In genomic region chr9:130823435-130823834, GRCh38 we compare ENCODE assay signal across 13 cellular contexts. TPM values are rescaled to one million over a fixed set of nuclear protein-coding genes. Genes with fewer than 3 reads are reported as not detected.
DNase-seq lines count a peak whose midpoint lies in the region; ATAC-seq and TF ChIP-seq lines count a peak whose summit lies in the region.
"Had no signal": no experiment of that assay in that cellular context is flagged by ENCODE, and none has a peak within 500 bp of the region (broad histone marks: within the 10 kb centered on the region; RNA-seq: fewer than 3 reads in every experiment).

No MANE protein-coding gene starts in this region.

- H3K27ac ChIP-seq in psoas muscle (peak overlapping the region; percentile 75), dorsolateral prefrontal cortex (peak overlapping the region in 22 of 59 donors; percentile 3 to 83 (median 68))

- intact Hi-C loops in psoas muscle (cut with DNase I) (no loop called here), dorsolateral prefrontal cortex (cut with DNase I) (loop anchor here in 1 of 2 donors (5.0 kb wide), 1 partner anchor 36 kb away; no protein-coding TSS in a partner anchor)

- peaks cover 33% of the 10 kb centered on the region for H3K4me1 ChIP-seq in psoas muscle

- H3K4me3 ChIP-seq in fibroblast of villous mesenchyme (ENCODE audit: low read depth, low read length) = no peak overlapping the region
- H3K4me3 ChIP-seq in psoas muscle = peak overlapping the region; percentile 43
- no peak overlapping the region for H3K4me3 ChIP-seq in dorsolateral prefrontal cortex

- in situ Hi-C loops in ACHN (cut with HindIII; ENCODE audit: low pct_ligation_motif_present, low pct_unique_long_range_greater_than_20kb, low sequenced_read_pairs) = no loop called here

- peak; percentile 81 to 95 (median 90) for ATAC-seq in psoas muscle
- no peak for ATAC-seq in HG02852 (IDR thresholded peaks at IDR 0.05; ENCODE audit: unreplicated experiment)
- ATAC-seq: activated naive CD8-positive, alpha-beta T cell treated with anti-CD3 and anti-CD28 coated beads, Interleukin-2, amount 50 U/mL, for 24 hours had no signal

- no peaks in the 10 kb centered on the region for H3K36me3 ChIP-seq in psoas muscle (ENCODE audit: insufficient read depth in 1 of 2, low read depth in 1 of 2)

- WGBS in psoas muscle, 3 donors = 45 to 52% (median 47%) methylated on average over 6 of the region's 6 CpGs

- DNase-seq in AG08396 (ENCODE audit: low spot score) (peak; percentile 57), LHCN-M2 (ENCODE audit: low read depth) (peak; percentile 66), fibroblast of villous mesenchyme (ENCODE audit: low read depth) (peak; percentile 66), psoas muscle (no peak), dorsolateral prefrontal cortex (no peak), ACHN (no peak), iPS-NIHi7 (ENCODE audit: extremely low spot score) (no peak)
- DNase-seq: activated naive CD8-positive, alpha-beta T cell treated with anti-CD3 and anti-CD28 coated beads, Interleukin-2, amount 50 U/mL, for 24 hours; effector CD8-positive, alpha-beta T cell; hypothalamus; SIG-M5; small intestine had no signal

- no peaks in the 10 kb centered on the region for H3K9me3 ChIP-seq in psoas muscle

- H3K27me3 ChIP-seq in psoas muscle (ENCODE audit: insufficient read depth in 3 of 3, low read length in 2 of 3) (no peaks in the 10 kb centered on the region), dorsolateral prefrontal cortex (no peaks in the 10 kb centered on the region)

- TF ChIP-seq CTCF in fibroblast of villous mesenchyme (IDR thresholded peaks at IDR 0.05; ENCODE audit: insufficient read depth, low read depth, low read length) = no peak
- TF ChIP-seq CTCF in psoas muscle (IDR thresholded peaks at IDR 0.05) = no peak
- TF ChIP-seq CTCF in dorsolateral prefrontal cortex (IDR thresholded peaks at IDR 0.05 in 54 of 56, conservative IDR thresholded peaks at IDR 0.05 in 2 of 56; ENCODE audit: low read depth in 1 of 56, partially characterized antibody in 56 of 56) = no peak

RNA-seq across cellular contexts. Expression of gene ABL1, which starts 11.6 kb away (rescaled TPM):
- total RNA-seq in LHCN-M2 (2014; rRNA removed) (63.4 and 70.9 TPM in 2 replicates), fibroblast of villous mesenchyme (57.4 and 61.2 TPM in 2 replicates), psoas muscle (10 to 100 TPM; 30.6 to 41.0 (median 34.5) TPM), dorsolateral prefrontal cortex (10 to 100 TPM; 32.9 to 97.5 (median 48.2) TPM)
- polyA plus RNA-seq in LHCN-M2 (2012) = 51.8 TPM
- polyA plus RNA-seq in psoas muscle = 10 to 100 TPM; 15.5 to 31.2 (median 26.4) TPM

Comparison
In these comparisons a context has a peak if more than half of its experiments do, and no peak if none do; other contexts are left out.
1. DNase-seq: peak in AG08396 (single experiment), LHCN-M2 (single experiment) and fibroblast of villous mesenchyme (single experiment); none in psoas muscle (0 of 2), dorsolateral prefrontal cortex (0 of 10), ACHN (single experiment) and iPS-NIHi7 (single experiment).